Comparison of ENCODE assay signal across 12 cellular contexts in the genomic region with DNA sequence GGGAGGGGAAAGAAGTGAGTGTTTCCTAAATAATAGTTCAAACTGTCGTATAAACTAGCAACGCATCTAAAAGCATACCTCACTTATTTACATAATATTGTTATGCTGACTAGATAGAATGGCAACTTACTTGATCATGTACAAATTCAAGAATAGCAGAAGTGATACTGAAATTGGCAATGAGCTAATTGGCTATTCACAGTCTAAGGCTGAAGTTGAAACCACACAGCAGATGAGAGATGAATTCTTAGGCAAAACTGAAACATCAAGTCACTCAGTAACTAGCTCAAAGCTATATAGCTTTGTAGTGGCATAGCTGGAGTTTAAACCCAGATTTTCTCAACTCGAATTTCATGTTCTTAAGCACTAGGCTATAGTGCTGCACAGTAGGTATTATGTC.
DNase-seq lines count a peak whose midpoint lies in the region; ATAC-seq, FAIRE-seq and TF ChIP-seq lines count a peak whose summit lies in the region.
"Had no signal": no experiment of that assay in that cellular context is flagged by ENCODE, and none has a peak within 500 bp of the region (broad histone marks: within the 10 kb centered on the region; RNA-seq: fewer than 3 reads in every experiment).

No MANE protein-coding gene starts in this region.

- in situ Hi-C loops in GM12878 (cut with MboI) = no loop called here

- H3K27me3 ChIP-seq in GM12878 (replicated peaks in 1 of 2; ENCODE audit: control insufficient read depth in 2 of 2, insufficient read depth in 2 of 2, low read length in 1 of 2) (no peaks in the 10 kb centered on the region), PC-3 (ENCODE audit: low read length) (no peaks in the 10 kb centered on the region), psoas muscle (ENCODE audit: insufficient read depth in 3 of 3, low read length in 2 of 3) (no peaks in the 10 kb centered on the region)
- H3K27me3 ChIP-seq: vagina had no signal

- H3F3A ChIP-seq in PC-3 (ENCODE audit: low read length, unreplicated experiment) = no peaks in the 10 kb centered on the region

- H3K9ac ChIP-seq in GM12878 (ENCODE audit: control insufficient read depth, insufficient read depth, low read length) = no peak overlapping the region
- H3K9ac ChIP-seq in PC-3 (ENCODE audit: low read length) = no peak overlapping the region

- H3K9me2 ChIP-seq in PC-3 (replicated peaks; ENCODE audit: low read length) = no peaks in the 10 kb centered on the region

- no peak for TF ChIP-seq RAD21 in GM12878 (IDR thresholded peaks at IDR 0.05; ENCODE audit: insufficient read depth, low read depth, low read length)

- TF ChIP-seq POLR2A in GM12878 (IDR thresholded peaks at IDR 0.05; ENCODE audit: low read depth, low read length) = no peak

- FAIRE-seq in GM12878 (lab: Jason Lieb, UNC) = peak; percentile 93

- no peaks in the 10 kb centered on the region for H3K36me3 ChIP-seq in GM12878 (ENCODE audit: control insufficient read depth in 2 of 2, insufficient read depth in 2 of 2, low read length in 1 of 2)
- H3K36me3 ChIP-seq in PC-3 (ENCODE audit: low read depth, low read length) = no peaks in the 10 kb centered on the region
- H3K36me3 ChIP-seq in psoas muscle (ENCODE audit: insufficient read depth in 1 of 2, low read depth in 1 of 2) = no peaks in the 10 kb centered on the region
- H3K36me3 ChIP-seq: vagina had no signal

- intact Hi-C loops in GM12878 (cut with micrococcal nuclease; ENCODE audit: unreplicated experiment) = no loop called here
- intact Hi-C loops in PC-3 (cut with micrococcal nuclease) = loop anchor here (10.0 kb wide), 1 partner anchor 269 kb away; no protein-coding TSS in a partner anchor
- intact Hi-C loops in psoas muscle (cut with DNase I) = no loop called here

- ATAC-seq in GM19035 (IDR thresholded peaks at IDR 0.05; ENCODE audit: unreplicated experiment) (peak; percentile 99), GM21786 (IDR thresholded peaks at IDR 0.05; ENCODE audit: unreplicated experiment) (peak; percentile 99), HG03175 (IDR thresholded peaks at IDR 0.05; ENCODE audit: unreplicated experiment) (peak; percentile 99), GM12878 (peak; percentile 99), PC-3 (no peak), psoas muscle (no peak)

- H4K20me1 ChIP-seq in GM12878 (ENCODE audit: control insufficient read depth, insufficient read depth) (no peaks in the 10 kb centered on the region), PC-3 (ENCODE audit: low read length) (no peaks in the 10 kb centered on the region)

- SMC1A ChIA-PET in GM12878 (lab: Charles Lee; ENCODE audit: uncharacterized antibody, unreplicated experiment) = interaction anchor here (1.0 kb wide), 2 partner anchors 20 to 93 kb away, joined by 3 to 4 read pairs; no protein-coding TSS in a partner anchor

- DNase-seq in GM12878 (ENCODE audit: low read depth, low spot score) (peak; percentile 68), PC-3 (no peak), psoas muscle (no peak)
- DNase-seq in activated CD4-positive, alpha-beta T cell treated with anti-CD3 and anti-CD28 coated beads for 4 hours = no peak
- DNase-seq: KG1, midbrain, NCI-H446 had no signal

- no peak overlapping the region for H3K27ac ChIP-seq in GM12878 (ENCODE audit: control insufficient read depth, insufficient read depth)
- no peak overlapping the region for H3K27ac ChIP-seq in PC-3 (ENCODE audit: low read length)
- no peak overlapping the region for H3K27ac ChIP-seq in psoas muscle
- H3K27ac ChIP-seq: SK-N-MC, vagina had no signal

- H3K4me3 ChIP-seq in GM12878 (no peak overlapping the region), PC-3 (ENCODE audit: low read length) (no peak overlapping the region), psoas muscle (no peak overlapping the region)
- H3K4me3 ChIP-seq: SK-N-MC, vagina had no signal

- H3K4me1 ChIP-seq in GM12878 (ENCODE audit: control insufficient read depth, insufficient read depth, low read length) (no peaks in the 10 kb centered on the region), PC-3 (ENCODE audit: insufficient read depth, low read length) (peaks cover 18% of the 10 kb centered on the region), psoas muscle (no peaks in the 10 kb centered on the region)
- H3K4me1 ChIP-seq: vagina had no signal

- TF ChIP-seq CTCF in GM12878 (IDR thresholded peaks at IDR 0.05 in 2 of 3, conservative IDR thresholded peaks at IDR 0.05 in 1 of 3; ENCODE audit: control insufficient read depth in 2 of 3, extremely low read depth in 1 of 3, insufficient read depth in 1 of 3, low read depth in 3 of 3, low read length in 3 of 3) (no peak), PC-3 (conservative IDR thresholded peaks at IDR 0.05; ENCODE audit: low read depth, low read length) (no peak), psoas muscle (IDR thresholded peaks at IDR 0.05) (no peak)

- peak in 1 of 2 experiments; percentile 73; a peak in 1 of 4 replicates for TF ChIP-seq EP300 in GM12878 (IDR thresholded peaks at IDR 0.05; ENCODE audit: borderline replicate concordance in 1 of 2, control insufficient read depth in 1 of 2, low read depth in 2 of 2, low read length in 2 of 2)

- POLR2A ChIA-PET in GM12878 (lab: Charles Lee) (interaction anchor here (0.6 kb wide), 1 partner anchor 18 kb away, joined by 6 read pairs; no protein-coding TSS in a partner anchor), PC-3 (lab: Charles Lee; ENCODE audit: unreplicated experiment) (no interaction called here)

- BruUV-seq in GM12878 (replicated peaks; lab: Mats Ljungman, UMichigan) (no TSS peak), PC-3 (replicated peaks; lab: Mats Ljungman, UMichigan) (no TSS peak)

- H3K79me2 ChIP-seq in GM12878 (ENCODE audit: control insufficient read depth, insufficient read depth, low read length) (no peaks in the 10 kb centered on the region), PC-3 (ENCODE audit: low read length) (no peaks in the 10 kb centered on the region)

- RAD21 ChIA-PET in GM12878 (lab: Charles Lee; ENCODE audit: unreplicated experiment) = no interaction called here

- 14% methylated on average over 3 of the region's 3 CpGs for WGBS in GM12878 (ENCODE audit: insufficient coverage, insufficient replicate concordance, low lambda C conversion rate, missing lambda C conversion rate)
- 74 to 85% (median 83%) methylated on average over 3 of the region's 3 CpGs for WGBS in psoas muscle, 3 donors

- CTCF ChIA-PET in GM12878 (lab: Yijun Ruan, JAX) (interaction anchor here (0.6 to 1.0 kb wide), 3 partner anchors 15 to 938 kb away, joined by 3 to 6 read pairs (median 4); no protein-coding TSS in a partner anchor), PC-3 (lab: Charles Lee) (no interaction called here)

- H3K9me3 ChIP-seq in GM12878 (replicated peaks; ENCODE audit: control insufficient read depth, insufficient read depth, low read length) (peaks cover 3% of the 10 kb centered on the region; the same call in 1 of the 3 replicates), PC-3 (ENCODE audit: low read length) (no peaks in the 10 kb centered on the region), psoas muscle (no peaks in the 10 kb centered on the region)
- H3K9me3 ChIP-seq: vagina had no signal

- H2AFZ ChIP-seq in GM12878 (ENCODE audit: control insufficient read depth, low read depth, low read length) (no peak overlapping the region), PC-3 (ENCODE audit: low read length) (no peak overlapping the region)

- H3K4me2 ChIP-seq in GM12878 (ENCODE audit: control insufficient read depth, insufficient read depth) (no peak overlapping the region), PC-3 (ENCODE audit: low read length) (no peak overlapping the region)

TF ChIP-seq in GM12878, 131 proteins besides CTCF, POLR2A, EP300 and RAD21 (continues in another document):
- TF ChIP-seq PML (IDR thresholded peaks at IDR 0.05; ENCODE audit: low read length) (no peak), ZNF592 (IDR thresholded peaks at IDR 0.05) (no peak), CHD4 (IDR thresholded peaks at IDR 0.05) (no peak)

Comparison
In these comparisons a context has a peak if more than half of its experiments do, and no peak if none do; other contexts are left out.
1. ATAC-seq: peak in GM19035 (single experiment), GM21786 (single experiment), HG03175 (single experiment) and GM12878 (single experiment); none in PC-3 (single experiment) and psoas muscle (0 of 4).